Comparison of ENCODE assay signal across 18 cellular contexts in genomic region chr2:28403388-28403956, GRCh38. TPM values are rescaled to one million over a fixed set of nuclear protein-coding genes. Genes with fewer than 3 reads are reported as not detected.
A peak's percentile ranks its signal among the peaks of the same experiment; 100 is the strongest.
DNase-seq lines count a peak whose midpoint lies in the region; FAIRE-seq and TF ChIP-seq lines count a peak whose summit lies in the region.
"Had no signal": no experiment of that assay in that cellular context is flagged by ENCODE, and none has a peak within 500 bp of the region (broad histone marks: within the 10 kb centered on the region; RNA-seq: fewer than 3 reads in every experiment).

No MANE protein-coding gene starts in this region.

- no peak for TF ChIP-seq CTCF in endothelial cell of umbilical vein (IDR thresholded peaks at IDR 0.05; ENCODE audit: extremely low read depth in 1 of 2, insufficient read depth in 1 of 2, low read depth in 1 of 2, low read length in 2 of 2)

- H3K4me2 ChIP-seq in endothelial cell of umbilical vein (ENCODE audit: insufficient read depth, low read length) = no peak overlapping the region

- BruUV-seq in endothelial cell of umbilical vein (replicated peaks; lab: Mats Ljungman, UMichigan) = no TSS peak

- peak overlapping the region in 2 of 8 donors; percentile 34 to 37 for H3K4me3 Mint-ChIP-seq in CD4-positive, alpha-beta memory T cell

- H3K36me3 Mint-ChIP-seq in CD4-positive, alpha-beta memory T cell = peaks cover 10 to 49% of the 10 kb centered on the region in 2 donors

- no peak overlapping the region for H3K4me3 ChIP-seq in CD4-positive, alpha-beta memory T cell (ENCODE audit: low read length in 2 of 2)
- no peak overlapping the region for H3K4me3 ChIP-seq in endothelial cell of umbilical vein (replicated peaks in 1 of 3; ENCODE audit: insufficient read depth in 1 of 3, low read depth in 1 of 3, low read length in 3 of 3)
- H3K4me3 ChIP-seq: lung, ovary, SK-N-MC, tibial nerve had no signal

- DNase-seq in DMS 273 (lab: John Stamatoyannopoulos, UW; ENCODE audit: unreplicated experiment) = peak; percentile 24
- no peak for DNase-seq in DMS 273 treated with DMSO at 0.1 percent for 48 hours (lab: John Stamatoyannopoulos, UW)
- peak in 1 of 5 donors; percentile 42 for DNase-seq in CD4-positive, alpha-beta memory T cell
- DNase-seq in NCI-H345 (lab: John Stamatoyannopoulos, UW) = peak; percentile 52
- no peak for DNase-seq in endothelial cell of umbilical vein (ENCODE audit: low read depth, low spot score)
- DNase-seq in foreskin melanocyte = no peak
- no peak for DNase-seq in LoVo (ENCODE audit: low spot score)
- no peak for DNase-seq in Ammon's horn (ENCODE audit: low spot score)
- DNase-seq: activated CD4-positive, alpha-beta T cell treated with anti-CD3 and anti-CD28 coated beads for 1 hour; DMS153; GOT3; NCI-H524 treated with DMSO at 0.1 percent for 48 hours had no signal

- H3K36me3 ChIP-seq in CD4-positive, alpha-beta memory T cell (ENCODE audit: insufficient read depth, low read length) = peaks cover 17% of the 10 kb centered on the region
- H3K36me3 ChIP-seq in endothelial cell of umbilical vein (ENCODE audit: control insufficient read depth in 2 of 2, extremely low read depth in 1 of 2, insufficient read depth in 2 of 2, low read length in 2 of 2) = peaks cover 32 to 57% of the 10 kb centered on the region in 2 experiments
- H3K36me3 ChIP-seq: ovary had no signal

- H3K27me3 ChIP-seq in CD4-positive, alpha-beta memory T cell (ENCODE audit: insufficient read depth, low read length) = no peaks in the 10 kb centered on the region
- no peaks in the 10 kb centered on the region for H3K27me3 ChIP-seq in endothelial cell of umbilical vein (ENCODE audit: control insufficient read depth in 2 of 2, insufficient read depth in 2 of 2, low read length in 2 of 2)
- H3K27me3 ChIP-seq: ovary, tibial nerve had no signal

- peak; percentile 44 for TF ChIP-seq POLR2A in endothelial cell of umbilical vein (IDR thresholded peaks at IDR 0.05; ENCODE audit: low read depth, low read length)

- peaks cover 86% of the 10 kb centered on the region for H3K79me2 ChIP-seq in endothelial cell of umbilical vein (ENCODE audit: control insufficient read depth, insufficient read depth, low read length)

- H3K27me3 Mint-ChIP-seq in CD4-positive, alpha-beta memory T cell = no peaks in the 10 kb centered on the region

- intact Hi-C loops in CD4-positive, alpha-beta memory T cell (cut with micrococcal nuclease) = no loop called here
- intact Hi-C loops in endothelial cell of umbilical vein (cut with micrococcal nuclease) = no loop called here

- H3K9ac ChIP-seq in endothelial cell of umbilical vein (replicated peaks; ENCODE audit: extremely low read depth, insufficient read depth, low read length) = no peak overlapping the region

- POLR2A ChIA-PET in CD4-positive, alpha-beta memory T cell (lab: Charles Lee; ENCODE audit: partially characterized antibody) = interaction anchor here (1.2 to 10.9 kb wide), 2 partner anchors 12 to 20 kb away, joined by 4 to 115 read pairs; partner anchors contain the start of gene FOSL2
- POLR2A ChIA-PET in endothelial cell of umbilical vein (lab: Charles Lee) = interaction anchor here (1.0 kb wide), 1 partner anchor 11 kb away, joined by 3 read pairs; the partner anchor contains the start of gene FOSL2

- peaks cover 4% of the 10 kb centered on the region for H4K20me1 ChIP-seq in endothelial cell of umbilical vein (replicated peaks; ENCODE audit: control insufficient read depth, extremely low read depth, insufficient read depth, low read length)

- peaks cover 48% of the 10 kb centered on the region for H3K4me1 ChIP-seq in CD4-positive, alpha-beta memory T cell (ENCODE audit: insufficient read depth, low read length)
- H3K4me1 ChIP-seq in endothelial cell of umbilical vein (ENCODE audit: control insufficient read depth, extremely low read depth, insufficient read depth, low read length) = peaks cover 69% of the 10 kb centered on the region

- no peak overlapping the region for H2AFZ ChIP-seq in endothelial cell of umbilical vein (ENCODE audit: low read depth, low read length)

- peaks cover 31 to 87% (median 59%) of the 10 kb centered on the region in 4 donors for H3K4me1 Mint-ChIP-seq in CD4-positive, alpha-beta memory T cell

- CTCF ChIA-PET in CD4-positive, alpha-beta memory T cell (lab: Charles Lee; ENCODE audit: partially characterized antibody) = interaction anchor here (1.9 to 2.3 kb wide), 2 partner anchors 10 to 12 kb away, joined by 6 to 7 read pairs; no protein-coding TSS in a partner anchor
- CTCF ChIA-PET in endothelial cell of umbilical vein (lab: Charles Lee) = interaction anchor here (1.2 to 3.1 kb wide), 5 partner anchors 49 to 719 kb away, joined by 3 to 13 read pairs (median 6); no protein-coding TSS in a partner anchor

- no peaks in the 10 kb centered on the region for H3K9me3 ChIP-seq in CD4-positive, alpha-beta memory T cell (ENCODE audit: control insufficient read depth in 1 of 2, low read length in 2 of 2)
- no peaks in the 10 kb centered on the region for H3K9me3 ChIP-seq in endothelial cell of umbilical vein (replicated peaks; ENCODE audit: control insufficient read depth, insufficient read depth, low read length)
- H3K9me3 ChIP-seq: ovary, tibial nerve had no signal

- peak; percentile 15 for FAIRE-seq in endothelial cell of umbilical vein (lab: Jason Lieb, UNC)
- FAIRE-seq: GM19239 had no signal

- no peak overlapping the region for H3K27ac ChIP-seq in CD4-positive, alpha-beta memory T cell (ENCODE audit: low read depth, low read length)
- no peak overlapping the region for H3K27ac ChIP-seq in endothelial cell of umbilical vein (ENCODE audit: insufficient read depth, low read depth, low read length)
- H3K27ac ChIP-seq: 22Rv1, ovary, SK-N-MC, tibial nerve had no signal

- peak overlapping the region in 6 of 7 donors; percentile 25 to 85 (median 62) for H3K27ac Mint-ChIP-seq in CD4-positive, alpha-beta memory T cell

- H3K9me1 ChIP-seq in endothelial cell of umbilical vein (replicated peaks; ENCODE audit: control insufficient read depth, extremely low read depth, insufficient read depth, low read length) = no peaks in the 10 kb centered on the region

- peaks cover 0 to 4% (median 0%) of the 10 kb centered on the region in 8 donors for H3K9me3 Mint-ChIP-seq in CD4-positive, alpha-beta memory T cell

- dilution Hi-C loops in endothelial cell of umbilical vein (cut with MboI; ENCODE audit: extremely low pct_ligation_motif_present, low sequenced_read_pairs) = loop anchor here (25.0 kb wide), 1 partner anchor 666 kb away; no protein-coding TSS in a partner anchor

TF ChIP-seq in endothelial cell of umbilical vein, 7 proteins besides CTCF, POLR2A, EP300 and RAD21:
- TF ChIP-seq GATA2 (IDR thresholded peaks at IDR 0.05; ENCODE audit: insufficient read depth, insufficient read length, low read depth, low read length) (no peak), EZH2 (IDR thresholded peaks at IDR 0.05; ENCODE audit: borderline replicate concordance, low read depth, low read length, severe bottlenecking) (no peak), POLR2AphosphoS5 (IDR thresholded peaks at IDR 0.05; ENCODE audit: insufficient read depth, low read depth, low read length) (no peak), FOS (IDR thresholded peaks at IDR 0.05; ENCODE audit: borderline replicate concordance, insufficient read depth, low read length) (no peak), JUN (IDR thresholded peaks at IDR 0.05; ENCODE audit: borderline replicate concordance, insufficient read depth, insufficient read length, low read depth) (no peak), MYC (IDR thresholded peaks at IDR 0.05; ENCODE audit: low read depth, low read length) (no peak), MAX (IDR thresholded peaks at IDR 0.05; ENCODE audit: insufficient read depth, insufficient read length) (no peak)
TF ChIP-seq in endothelial cell of umbilical vein: peak in this region for 0.

RNA-seq across cellular contexts. Expression of gene FOSL2, which starts 10.8 kb away (rescaled TPM):
- total RNA-seq in CD4-positive, alpha-beta memory T cell = 1 to 10 TPM; 6.6 to 6.7 TPM
- polyA plus RNA-seq in CD4-positive, alpha-beta memory T cell = 1 to 10 TPM; 4.7 to 5.0 TPM
- total RNA-seq in endothelial cell of umbilical vein = 83.7 and 85.3 TPM in 2 replicates
- 43.9 and 45.2 TPM in 2 replicates for polyA plus RNA-seq in endothelial cell of umbilical vein
- 36.0 and 46.5 TPM in 2 replicates for polyA plus RNA-seq in endothelial cell of umbilical vein (2011; cell fraction: cytosol; rRNA removed)
- 94.5 and 112 TPM in 2 replicates for polyA plus RNA-seq in endothelial cell of umbilical vein (2011; cell fraction: nucleus; rRNA removed)
- polyA plus RNA-seq in endothelial cell of umbilical vein (2012) = 45.7 and 56.4 TPM in 2 replicates
- 94.9 and 98.0 TPM in 2 replicates for polyA minus RNA-seq in endothelial cell of umbilical vein
- 59.2 TPM for polyA minus RNA-seq in endothelial cell of umbilical vein (2011; cell fraction: cytosol; rRNA and poly(A)+ RNA removed)
- 84.0 and 105 TPM in 2 replicates for polyA minus RNA-seq in endothelial cell of umbilical vein (2011; cell fraction: nucleus; rRNA and poly(A)+ RNA removed)

Comparison
In these comparisons a context has a peak if more than half of its experiments do, and no peak if none do; other contexts are left out.
1. DNase-seq: peak in DMS 273 (single experiment) and NCI-H345 (single experiment); none in DMS 273 treated with DMSO at 0.1 percent for 48 hours (single experiment), endothelial cell of umbilical vein (single experiment), foreskin melanocyte (single experiment), LoVo (single experiment) and Ammon's horn (single experiment).
2. RNA of gene FOSL2, which starts 10.8 kb away (total RNA-seq): 83.7 to 85.3 TPM in endothelial cell of umbilical vein; 6.6 to 6.7 TPM in CD4-positive, alpha-beta memory T cell; every median in the first group is over 10 times any median in the second.